In the genomic region with DNA sequence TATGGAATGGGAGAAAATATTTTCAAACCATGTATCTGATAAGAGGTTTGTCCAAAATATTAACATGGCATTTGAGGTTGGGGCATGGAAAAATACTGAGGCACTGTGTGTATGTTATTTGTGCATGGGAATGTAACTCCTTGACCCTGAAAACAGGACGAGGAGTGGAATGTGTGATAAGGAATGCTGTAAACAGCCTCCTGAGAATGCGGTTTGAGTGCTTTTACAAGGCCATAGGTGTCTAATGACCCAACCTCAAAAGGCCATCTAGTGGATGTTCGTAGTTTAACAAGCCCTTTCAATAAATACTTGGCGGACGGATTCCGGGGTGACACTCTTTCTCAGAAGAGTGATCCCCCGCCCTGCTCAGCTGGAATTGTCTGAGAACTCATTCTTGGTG, we compare ENCODE assay signal across 10 cellular contexts.
DNase-seq lines count a peak whose midpoint lies in the region; ATAC-seq and TF ChIP-seq lines count a peak whose summit lies in the region.
"Had no signal": no experiment of that assay in that cellular context is flagged by ENCODE, and none has a peak within 500 bp of the region (broad histone marks: within the 10 kb centered on the region; RNA-seq: fewer than 3 reads in every experiment).

No MANE protein-coding gene starts in this region.

- WGBS in hepatocyte (ENCODE audit: low lambda C conversion rate, missing lambda C conversion rate) = 31% methylated on average over 7 of the region's 7 CpGs

- H3K27ac Mint-ChIP-seq in naive thymus-derived CD8-positive, alpha-beta T cell = no peak overlapping the region
- H3K27ac Mint-ChIP-seq: naive thymus-derived CD4-positive, alpha-beta T cell had no signal

- no peaks in the 10 kb centered on the region for H3K9me3 ChIP-seq in hepatocyte (ENCODE audit: low read depth)

- POLR2A ChIA-PET in naive thymus-derived CD8-positive, alpha-beta T cell (lab: Charles Lee) = no interaction called here

- H3K27ac ChIP-seq in hepatocyte = no peak overlapping the region

- H3K4me1 Mint-ChIP-seq in naive thymus-derived CD8-positive, alpha-beta T cell = no peaks in the 10 kb centered on the region
- H3K4me1 Mint-ChIP-seq: naive thymus-derived CD4-positive, alpha-beta T cell had no signal

- H3K4me3 Mint-ChIP-seq in naive thymus-derived CD8-positive, alpha-beta T cell = no peak overlapping the region
- H3K4me3 Mint-ChIP-seq: naive thymus-derived CD4-positive, alpha-beta T cell had no signal

- H3K27me3 Mint-ChIP-seq in naive thymus-derived CD8-positive, alpha-beta T cell = no peaks in the 10 kb centered on the region
- H3K27me3 Mint-ChIP-seq: naive thymus-derived CD4-positive, alpha-beta T cell had no signal

- H3K4me2 ChIP-seq in hepatocyte = peak overlapping the region; percentile 37

- ATAC-seq in HG02588 (IDR thresholded peaks at IDR 0.05; ENCODE audit: unreplicated experiment) (no peak), GM18511 (IDR thresholded peaks at IDR 0.05; ENCODE audit: unreplicated experiment) (no peak)
- ATAC-seq in naive thymus-derived CD8-positive, alpha-beta T cell = no peak
- ATAC-seq: naive thymus-derived CD4-positive, alpha-beta T cell had no signal

- no peaks in the 10 kb centered on the region for H3K27me3 ChIP-seq in H7 (ENCODE audit: control insufficient read depth, insufficient read depth, low read length)
- no peaks in the 10 kb centered on the region for H3K27me3 ChIP-seq in hepatocyte

- H3K36me3 Mint-ChIP-seq in naive thymus-derived CD8-positive, alpha-beta T cell = peaks cover 0 to 10% (median 3%) of the 10 kb centered on the region in 3 donors

- H4K20me1 ChIP-seq in hepatocyte (ENCODE audit: insufficient read depth, poor library complexity, severe bottlenecking) = no peaks in the 10 kb centered on the region

- no peaks in the 10 kb centered on the region for H3K9me2 ChIP-seq in hepatocyte (replicated peaks; ENCODE audit: insufficient read depth)

- H3K4me3 ChIP-seq in H7 (ENCODE audit: insufficient read depth, low read depth, low read length) (no peak overlapping the region), hepatocyte (no peak overlapping the region)

- TF ChIP-seq CTCF in hepatocyte (IDR thresholded peaks at IDR 0.05; ENCODE audit: poor library complexity) = peak; percentile 31

- H3K4me1 ChIP-seq in hepatocyte (ENCODE audit: insufficient read depth) = no peaks in the 10 kb centered on the region

- no peaks in the 10 kb centered on the region for H3K79me2 ChIP-seq in hepatocyte

- H3K9me3 Mint-ChIP-seq in naive thymus-derived CD8-positive, alpha-beta T cell = peaks cover 3 to 25% (median 10%) of the 10 kb centered on the region in 9 donors

- H2AFZ ChIP-seq in hepatocyte = no peak overlapping the region

- DNase-seq in AG08396 (ENCODE audit: low spot score) (peak; percentile 28), H7 (peak; percentile 61), RPMI7951 (ENCODE audit: low read depth) (peak; percentile 80), hepatocyte (ENCODE audit: low spot score) (peak; percentile 61), NCI-H510A (lab: John Stamatoyannopoulos, UW) (no peak)
- no peak for DNase-seq in naive thymus-derived CD8-positive, alpha-beta T cell
- DNase-seq: naive thymus-derived CD4-positive, alpha-beta T cell; T-helper 9 cell had no signal

- H3K36me3 ChIP-seq in H7 (replicated peaks; ENCODE audit: control insufficient read depth, insufficient read depth, low read length) (no peaks in the 10 kb centered on the region), hepatocyte (replicated peaks; ENCODE audit: insufficient read depth, low read depth) (no peaks in the 10 kb centered on the region)

Comparison
In these comparisons a context has a peak if more than half of its experiments do, and no peak if none do; other contexts are left out.
1. DNase-seq: peak in AG08396 (single experiment), H7 (single experiment), RPMI7951 (single experiment) and hepatocyte (single experiment); none in NCI-H510A (single experiment) and naive thymus-derived CD8-positive, alpha-beta T cell (0 of 10).